ENCODE assay signal across 10 cellular contexts in genomic region chr17:19369846-19370492, GRCh38. TPM values are rescaled to one million over a fixed set of nuclear protein-coding genes. Genes with fewer than 3 reads are reported as not detected.
DNase-seq lines count a peak whose midpoint lies in the region; ATAC-seq and TF ChIP-seq lines count a peak whose summit lies in the region.
"Had no signal": no experiment of that assay in that cellular context is flagged by ENCODE, and none has a peak within 500 bp of the region (broad histone marks: within the 10 kb centered on the region; RNA-seq: fewer than 3 reads in every experiment).

No MANE protein-coding gene starts in this region.

- H3K36me3 ChIP-seq in right atrium auricular region (no peaks in the 10 kb centered on the region), heart right ventricle (peaks cover 0 to 8% (median 0%) of the 10 kb centered on the region in 9 donors), uterus (no peaks in the 10 kb centered on the region), smooth muscle cell (ENCODE audit: low read depth) (no peaks in the 10 kb centered on the region)
- H3K36me3 ChIP-seq: breast epithelium had no signal

- no peaks in the 10 kb centered on the region for H4K20me1 ChIP-seq in smooth muscle cell (ENCODE audit: low read depth)

- H3K4me3 ChIP-seq in right atrium auricular region (no peak overlapping the region), heart right ventricle (no peak overlapping the region), uterus (no peak overlapping the region), smooth muscle cell (no peak overlapping the region)
- H3K4me3 ChIP-seq: breast epithelium had no signal

- H2AFZ ChIP-seq in smooth muscle cell (ENCODE audit: low read depth): no peak overlapping the region

- H3K4me1 ChIP-seq in right atrium auricular region (peaks cover 0 to 22% of the 10 kb centered on the region in 2 donors), heart right ventricle (peaks cover 4 to 51% (median 19%) of the 10 kb centered on the region in 9 donors), uterus (no peaks in the 10 kb centered on the region), smooth muscle cell (ENCODE audit: low read depth) (no peaks in the 10 kb centered on the region)
- H3K4me1 ChIP-seq: breast epithelium had no signal

- no peak for TF ChIP-seq POLR2A in uterus (IDR thresholded peaks at IDR 0.05)

- H3K27me3 ChIP-seq in right atrium auricular region (no peaks in the 10 kb centered on the region), heart right ventricle (no peaks in the 10 kb centered on the region), uterus (no peaks in the 10 kb centered on the region), smooth muscle cell (ENCODE audit: low read depth) (no peaks in the 10 kb centered on the region)
- H3K27me3 ChIP-seq: breast epithelium had no signal

- H3K9ac ChIP-seq in smooth muscle cell (ENCODE audit: low read depth): no peak overlapping the region

- H3K9me3 ChIP-seq in right atrium auricular region (no peaks in the 10 kb centered on the region), heart right ventricle (no peaks in the 10 kb centered on the region), uterus (no peaks in the 10 kb centered on the region), smooth muscle cell (replicated peaks; ENCODE audit: low read depth) (no peaks in the 10 kb centered on the region)
- H3K9me3 ChIP-seq: breast epithelium had no signal

- WGBS in heart right ventricle, 2 donors: 52 to 71% methylated on average over 12 of the region's 12 CpGs
- 95% methylated on average over 12 of the region's 12 CpGs for WGBS in smooth muscle cell (ENCODE audit: low lambda C conversion rate)

- DNase-seq in Right ventricle myocardium inferior (ENCODE audit: missing footprints) (no peak), right atrium auricular region (ENCODE audit: low spot score) (no peak), heart right ventricle (peak in 1 of 2 donors; percentile 54), uterus (peak; percentile 13 to 42), smooth muscle cell (lab: John Stamatoyannopoulos, UW; ENCODE audit: unreplicated experiment) (no peak)
- DNase-seq in stimulated activated CD4-positive, alpha-beta T cell treated with anti-CD3 and anti-CD28 coated beads, Interleukin-2, amount 100 ng/mL, for 48 hours: no peak
- DNase-seq: C1 segment of cervical spinal cord, occipital lobe had no signal

- ATAC-seq in Right ventricle myocardium inferior (peak; percentile 55), heart right ventricle (peak; percentile 39 to 83 (median 66))

- TF ChIP-seq CTCF in right atrium auricular region (IDR thresholded peaks at IDR 0.05) (no peak), heart right ventricle (IDR thresholded peaks at IDR 0.05) (no peak), uterus (IDR thresholded peaks at IDR 0.05) (no peak), smooth muscle cell (IDR thresholded peaks at IDR 0.05; ENCODE audit: borderline replicate concordance, insufficient read depth, poor library complexity, severe bottlenecking) (no peak)

- no peak overlapping the region for H3K4me2 ChIP-seq in smooth muscle cell

- intact Hi-C loops in Right ventricle myocardium inferior (cut with DNase I) (no loop called here), heart right ventricle (cut with DNase I) (loop anchor here in 6 of 10 donors (5.0 to 10.0 kb wide), 5 partner anchors 37 to 397 kb away; no protein-coding TSS in a partner anchor), uterus (cut with DNase I; ENCODE audit: low total_unique reads) (loop anchor here (10.0 kb wide), 2 partner anchors 75 to 145 kb away; no protein-coding TSS in a partner anchor)

- H3K27ac ChIP-seq in right atrium auricular region (peak overlapping the region in 1 of 2 donors; percentile 41), heart right ventricle (peak overlapping the region; percentile 0 to 82 (median 64)), uterus (no peak overlapping the region), smooth muscle cell (ENCODE audit: low read depth) (no peak overlapping the region)

- no peaks in the 10 kb centered on the region for H3K79me2 ChIP-seq in smooth muscle cell (ENCODE audit: low read depth)

- peaks cover 11% of the 10 kb centered on the region for H3F3A ChIP-seq in smooth muscle cell (ENCODE audit: low read depth)

RNA-seq across cellular contexts. Expression of gene B9D1, which starts 7.4 kb away (rescaled TPM):
- 5.3 TPM for total RNA-seq in Right ventricle myocardium inferior
- total RNA-seq in right atrium auricular region: 10 to 100 TPM; 18.7 to 24.6 TPM
- total RNA-seq in heart right ventricle: 10 to 100 TPM in 5 of 10 donors, 1 to 10 TPM in 5; 5.3 to 18.8 (median 10.4) TPM
- polyA plus RNA-seq in heart right ventricle: 10 to 100 TPM in 1 of 2 donors, 1 to 10 TPM in 1; 9.4 to 11.6 TPM
- 100 to 1,000 TPM in 1 of 4 donors, 10 to 100 TPM in 2, 1 to 10 TPM in 1; 3.8 to 105 (median 25.6) TPM for total RNA-seq in uterus
- total RNA-seq in smooth muscle cell: 21.6 and 21.9 TPM in 2 replicates
- 30.0 and 45.5 TPM in 2 replicates for polyA plus RNA-seq in smooth muscle cell

RNA-seq across cellular contexts. Expression of gene MAPK7, which starts 8.3 kb away (rescaled TPM):
- total RNA-seq in Right ventricle myocardium inferior (13.0 TPM), right atrium auricular region (10 to 100 TPM; 15.9 to 17.8 TPM), heart right ventricle (10 to 100 TPM in 6 of 10 donors, 1 to 10 TPM in 4; 7.3 to 16.6 (median 11.4) TPM), uterus (10 to 100 TPM in 3 of 4 donors, 1 to 10 TPM in 1; 3.3 to 72.8 (median 18.3) TPM), smooth muscle cell (9.1 and 14.7 TPM in 2 replicates)
- polyA plus RNA-seq in heart right ventricle (10 to 100 TPM in 1 of 2 donors, 1 to 10 TPM in 1; 9.1 to 12.3 TPM), smooth muscle cell (34.5 and 36.3 TPM in 2 replicates)

RNA-seq across cellular contexts. Expression of gene MFAP4, which starts 17.0 kb away (rescaled TPM):
- total RNA-seq in Right ventricle myocardium inferior (53.5 TPM), right atrium auricular region (100 to 1,000 TPM in 1 of 2 donors, 10 to 100 TPM in 1; 78.5 to 104 TPM), heart right ventricle (100 to 1,000 TPM in 1 of 10 donors, 10 to 100 TPM in 9; 15.4 to 101 (median 41.6) TPM), uterus (100 to 1,000 TPM in 2 of 4 donors, 10 to 100 TPM in 2; 81.2 to 149 (median 117) TPM), smooth muscle cell (580 and 618 TPM in 2 replicates)
- polyA plus RNA-seq in heart right ventricle (10 to 100 TPM; 27.5 to 44.7 TPM), smooth muscle cell (960 and 1,738 TPM in 2 replicates)
- total RNA-seq: T-helper 1 cell treated with Interleukin-12 subunit alpha and Interleukin-12 subunit beta and Interleukin-4 antibody, amounts not matched to agents 30 ng/mL and 1 ng/mL, for 36 hours had no signal

RNA-seq across cellular contexts. Expression of gene RNF112, which starts 41.1 kb away (rescaled TPM):
- 3.5 TPM for total RNA-seq in Right ventricle myocardium inferior
- 1 to 10 TPM in 1 of 2 donors, under 1 TPM in 1; 0.67 to 1.2 TPM for total RNA-seq in right atrium auricular region
- 1 to 10 TPM in 5 of 10 donors, under 1 TPM in 5; 0.64 to 4.2 (median 1.0) TPM for total RNA-seq in heart right ventricle
- polyA plus RNA-seq in heart right ventricle: 1 to 10 TPM; 4.4 to 8.1 TPM
- 10 to 100 TPM in 1 of 4 donors, 1 to 10 TPM in 2, under 1 TPM in 1; 0.88 to 14.7 (median 3.7) TPM for total RNA-seq in uterus
- 4.6 and 7.4 TPM in 2 replicates for total RNA-seq in smooth muscle cell
- polyA plus RNA-seq in smooth muscle cell: 3.5 and 7.2 TPM in 2 replicates

Comparison
In these comparisons a context has a peak if more than half of its experiments do, and no peak if none do; other contexts are left out.
1. DNase-seq: peak in uterus (2 of 2); none in Right ventricle myocardium inferior (single experiment), right atrium auricular region (single experiment), stimulated activated CD4-positive, alpha-beta T cell treated with anti-CD3 and anti-CD28 coated beads, Interleukin-2, amount 100 ng/mL, for 48 hours (0 of 2) and smooth muscle cell (single experiment).
2. H3K27ac ChIP-seq: peak in heart right ventricle (10 of 10); none in uterus (0 of 2) and smooth muscle cell (single experiment).